ENCODE assay signal across 1 cellular context in genomic region chr19:49266409-49266808, GRCh38.
TF ChIP-seq lines count a peak whose summit lies in the region.

No MANE protein-coding gene starts in this region.

TF ChIP-seq in HepG2, 621 proteins besides CTCF, POLR2A, EP300 and RAD21:
- TF ChIP-seq ZNF280B (CRISPR knock-in tag; IDR thresholded peaks at IDR 0.05; ENCODE audit: borderline replicate concordance): peak; percentile 99
- TF ChIP-seq THAP11 (CRISPR knock-in tag; IDR thresholded peaks at IDR 0.05): peak; percentile 52
- TF ChIP-seq SETDB1 (CRISPR knock-in tag; IDR thresholded peaks at IDR 0.05; ENCODE audit: borderline replicate concordance): 0 out of 2 replicates have a peak, but pooled peaks have one; percentile 47
- peak; percentile 83; the same call in 1 of the 2 replicates for TF ChIP-seq ZNF280D (CRISPR knock-in tag; IDR thresholded peaks at IDR 0.05)
- TF ChIP-seq ZBTB33 (CRISPR knock-in tag; IDR thresholded peaks at IDR 0.05): peak; percentile 68; the same call in 1 of the 2 replicates
- TF ChIP-seq STAG1 (CRISPR knock-in tag; IDR thresholded peaks at IDR 0.05): peak; percentile 73
- peak; percentile 81; the same call in 1 of the 2 replicates for TF ChIP-seq CBX5 (CRISPR knock-in tag; IDR thresholded peaks at IDR 0.05; ENCODE audit: borderline replicate concordance)
